ENCODE assay signal across 10 cellular contexts in genomic region chr19:55703790-55704215, GRCh38. TPM values are rescaled to one million over a fixed set of nuclear protein-coding genes. Genes with fewer than 3 reads are reported as not detected.
DNase-seq lines count a peak whose midpoint lies in the region; ATAC-seq and TF ChIP-seq lines count a peak whose summit lies in the region.
"Had no signal": no experiment of that assay in that cellular context is flagged by ENCODE, and none has a peak within 500 bp of the region (broad histone marks: within the 10 kb centered on the region; RNA-seq: fewer than 3 reads in every experiment).

No MANE protein-coding gene starts in this region.

- no peaks in the 10 kb centered on the region for H3K79me2 ChIP-seq in fibroblast of lung (ENCODE audit: control insufficient read depth, insufficient read depth, low read length)

- TF ChIP-seq POLR2A in ovary (IDR thresholded peaks at IDR 0.05) = no peak

- WGBS in ovary, 3 donors = 27 to 47% (median 32%) methylated on average over 38 of the region's 38 CpGs

- H3K9me3 ChIP-seq in fibroblast of lung (ENCODE audit: control insufficient read depth, insufficient read depth, low read depth, low read length) (no peaks in the 10 kb centered on the region), ovary (no peaks in the 10 kb centered on the region)

- H4K20me1 ChIP-seq in fibroblast of lung (ENCODE audit: control insufficient read depth, extremely low read depth, insufficient read depth, low read length) = no peaks in the 10 kb centered on the region

- H3K4me3 ChIP-seq in HFF-Myc (replicated peaks; ENCODE audit: low read depth, low read length) (no peak overlapping the region), fibroblast of lung (replicated peaks in 1 of 4; ENCODE audit: control extremely low read depth in 1 of 4, insufficient read depth in 1 of 4, low read depth in 3 of 4, low read length in 4 of 4) (no peak overlapping the region), ovary (no peak overlapping the region)

- H3K9ac ChIP-seq in fibroblast of lung (ENCODE audit: insufficient read depth, low read length) = no peak overlapping the region

- intact Hi-C loops in ovary (cut with DNase I) = no loop called here

- H3K27me3 ChIP-seq in fibroblast of lung (ENCODE audit: control insufficient read depth, insufficient read depth, low read length) = no peaks in the 10 kb centered on the region
- no peaks in the 10 kb centered on the region for H3K27me3 ChIP-seq in ovary

- H3K4me1 ChIP-seq in fibroblast of lung (ENCODE audit: control insufficient read depth, extremely low read depth, insufficient read depth, low read length) = no peaks in the 10 kb centered on the region
- H3K4me1 ChIP-seq in ovary (ENCODE audit: insufficient read depth) = peaks cover 3% of the 10 kb centered on the region

- no peak overlapping the region for H2AFZ ChIP-seq in fibroblast of lung (ENCODE audit: low read length)

- TF ChIP-seq CTCF in HFF-Myc (IDR thresholded peaks at IDR 0.05; ENCODE audit: low read depth, low read length, missing control alignments) = peak; percentile 79
- peak; percentile 41 to 64 for TF ChIP-seq CTCF in fibroblast of lung (conservative IDR thresholded peaks at IDR 0.05 in 1 of 2, IDR thresholded peaks at IDR 0.05 in 1 of 2; ENCODE audit: low read depth in 1 of 2, low read length in 2 of 2)
- peak; percentile 36 to 63 (median 56) for TF ChIP-seq CTCF in ovary (IDR thresholded peaks at IDR 0.05)

- H3K27ac ChIP-seq in fibroblast of lung (ENCODE audit: insufficient read depth, low read length) (no peak overlapping the region), ovary (no peak overlapping the region)

- H3K4me2 ChIP-seq in fibroblast of lung (ENCODE audit: extremely low read depth, insufficient read depth, low read length) = no peak overlapping the region

- H3K36me3 ChIP-seq in fibroblast of lung (ENCODE audit: control insufficient read depth, insufficient read depth, low read length) = peaks cover 5% of the 10 kb centered on the region
- no peaks in the 10 kb centered on the region for H3K36me3 ChIP-seq in ovary

- no peak for DNase-seq in HFF-Myc (ENCODE audit: extremely low read depth, low read depth)
- DNase-seq in activated CD8-positive, alpha-beta memory T cell treated with anti-CD3 and anti-CD28 coated beads for 48 hours (ENCODE audit: low read depth in 2 of 3, low spot score in 2 of 3) = peak in 2 of 3 experiments; percentile 32 to 41
- peak; percentile 6 to 20 for DNase-seq in fibroblast of lung (ENCODE audit: low read depth in 2 of 2)
- DNase-seq in ovary = peak; percentile 42 to 79 (median 57)
- no peak for DNase-seq in NCI-H2171 treated with DMSO at 0.1 percent for 48 hours (lab: John Stamatoyannopoulos, UW)
- DNase-seq in NCI-H2029 treated with DMSO at 0.1 percent for 48 hours (lab: John Stamatoyannopoulos, UW) = no peak
- DNase-seq in T1000 (lab: John Stamatoyannopoulos, UW) = no peak

- no peak for ATAC-seq in GM21360 (IDR thresholded peaks at IDR 0.05; ENCODE audit: unreplicated experiment)

- TF ChIP-seq EP300 in ovary (IDR thresholded peaks at IDR 0.05) = no peak

RNA-seq across cellular contexts. Expression of gene EPN1, which starts 28.8 kb away (rescaled TPM):
- total RNA-seq in fibroblast of lung = 16.2 and 47.1 TPM in 2 replicates
- polyA plus RNA-seq in fibroblast of lung = 48.6 and 81.8 TPM in 2 replicates
- polyA plus RNA-seq in fibroblast of lung (2012) = 112 and 185 TPM in 2 replicates
- 66.8 and 76.3 TPM in 2 replicates for polyA minus RNA-seq in fibroblast of lung (ENCODE audit: low replicate concordance)
- total RNA-seq in ovary = 100 to 1,000 TPM in 5 of 7 donors, 10 to 100 TPM in 2; 53.4 to 187 (median 142) TPM
- polyA plus RNA-seq in ovary = 100 to 1,000 TPM in 1 of 2 donors, 10 to 100 TPM in 1; 11.0 to 106 TPM

RNA-seq across cellular contexts. Expression of gene NLRP9, which starts 34.4 kb away (rescaled TPM):
- total RNA-seq in fibroblast of lung (not detected in 2 replicates), ovary (not detected)
- polyA plus RNA-seq in fibroblast of lung (not detected in 2 replicates), ovary (under 1 TPM; 0.17 to 0.80 TPM)
- polyA plus RNA-seq in fibroblast of lung (2012) = not detected in 2 replicates
- not detected in 2 replicates for polyA minus RNA-seq in fibroblast of lung (ENCODE audit: low replicate concordance)
- total RNA-seq: renal cortical epithelial cell; T-helper 2 cell treated with Interferon-gamma antibody and Interleukin-4, amounts not matched to agents 100 ng/mL and 5 ng/mL, for 36 hours had no signal

RNA-seq across cellular contexts. Expression of gene U2AF2, which starts 49.0 kb away (rescaled TPM):
- total RNA-seq in fibroblast of lung (66.8 and 84.1 TPM in 2 replicates), ovary (100 to 1,000 TPM in 6 of 7 donors, 10 to 100 TPM in 1; 76.9 to 183 (median 158) TPM)
- polyA plus RNA-seq in fibroblast of lung (53.5 and 93.3 TPM in 2 replicates), ovary (100 to 1,000 TPM in 1 of 2 donors, 10 to 100 TPM in 1; 27.3 to 135 TPM)
- polyA plus RNA-seq in fibroblast of lung (2012) = 114 and 197 TPM in 2 replicates
- 121 and 206 TPM in 2 replicates for polyA minus RNA-seq in fibroblast of lung (ENCODE audit: low replicate concordance)

RNA-seq across cellular contexts. Expression of gene RFPL4A, which starts 55.1 kb away (rescaled TPM):
- total RNA-seq in fibroblast of lung (not detected in 2 replicates), ovary (not detected)
- polyA plus RNA-seq in fibroblast of lung (not detected in 2 replicates), ovary (not detected)
- not detected in 2 replicates for polyA plus RNA-seq in fibroblast of lung (2012)
- not detected in 2 replicates for polyA minus RNA-seq in fibroblast of lung (ENCODE audit: low replicate concordance)
- total RNA-seq: renal cortical epithelial cell; T-helper 2 cell treated with Interferon-gamma antibody and Interleukin-4, amounts not matched to agents 100 ng/mL and 5 ng/mL, for 36 hours had no signal

RNA-seq across cellular contexts. Expression of gene CCDC106, which starts 55.8 kb away (rescaled TPM):
- total RNA-seq in fibroblast of lung = 8.0 and 10.2 TPM in 2 replicates
- 4.5 and 5.9 TPM in 2 replicates for polyA plus RNA-seq in fibroblast of lung
- 8.2 and 16.1 TPM in 2 replicates for polyA plus RNA-seq in fibroblast of lung (2012)
- 7.1 and 9.6 TPM in 2 replicates for polyA minus RNA-seq in fibroblast of lung (ENCODE audit: low replicate concordance)
- total RNA-seq in ovary = 10 to 100 TPM; 10.6 to 20.2 (median 14.7) TPM
- 10 to 100 TPM in 1 of 2 donors, 1 to 10 TPM in 1; 3.1 to 13.5 TPM for polyA plus RNA-seq in ovary

Comparison
In these comparisons a context has a peak if more than half of its experiments do, and no peak if none do; other contexts are left out.
1. DNase-seq: peak in activated CD8-positive, alpha-beta memory T cell treated with anti-CD3 and anti-CD28 coated beads for 48 hours (2 of 3), fibroblast of lung (2 of 2) and ovary (5 of 5); none in HFF-Myc (single experiment), NCI-H2171 treated with DMSO at 0.1 percent for 48 hours (single experiment), NCI-H2029 treated with DMSO at 0.1 percent for 48 hours (single experiment) and T1000 (single experiment).
2. Peak in every context shown above with its lines, with median percentiles within 50 percentile points of each other: CTCF ChIP-seq.